Comparison of ENCODE assay signal across 10 cellular contexts in the genomic region with DNA sequence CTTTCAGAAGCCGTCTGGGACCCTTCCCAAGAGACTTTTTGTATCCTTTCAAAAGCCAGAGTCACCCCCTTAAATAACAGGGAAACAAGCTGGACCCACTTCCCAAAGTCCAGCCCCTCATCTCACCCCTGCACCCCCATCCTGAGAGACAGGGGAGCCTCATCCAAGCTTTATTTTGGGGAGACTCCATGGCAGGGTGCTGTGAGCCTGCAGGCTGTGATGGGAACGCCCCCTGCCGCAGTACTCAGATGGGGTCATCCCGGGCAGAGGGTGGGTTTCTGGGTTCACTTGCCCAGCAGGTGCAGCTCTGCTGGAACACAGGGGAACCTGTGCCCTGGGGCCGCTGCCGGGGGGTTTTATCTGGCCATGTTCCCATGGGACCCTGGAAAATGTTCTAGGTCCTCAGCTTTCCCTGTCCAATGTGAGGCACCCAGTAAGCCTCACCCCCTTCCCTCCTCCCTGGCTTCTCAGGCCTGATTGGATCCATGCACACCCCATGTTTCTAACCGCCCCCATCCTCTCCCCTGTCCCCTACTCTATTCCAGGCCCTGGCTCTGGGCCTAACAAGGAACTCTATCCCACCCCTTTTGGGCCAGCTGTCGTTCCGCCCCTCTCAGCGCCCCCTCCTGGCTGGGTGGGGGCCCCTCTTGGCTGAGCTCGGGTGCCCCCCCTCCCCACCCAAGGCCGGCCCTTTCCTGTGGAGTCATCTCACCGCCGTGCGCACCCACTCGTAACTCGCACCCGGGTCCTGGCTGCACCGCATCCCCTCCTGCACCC. TPM values are rescaled to one million over a fixed set of nuclear protein-coding genes. Genes with fewer than 3 reads are reported as not detected.
DNase-seq lines count a peak whose midpoint lies in the region; ATAC-seq and TF ChIP-seq lines count a peak whose summit lies in the region.
"Had no signal": no experiment of that assay in that cellular context is flagged by ENCODE, and none has a peak within 500 bp of the region (broad histone marks: within the 10 kb centered on the region; RNA-seq: fewer than 3 reads in every experiment).

No MANE protein-coding gene starts in this region.

- peak; percentile 56 to 68 for ATAC-seq in left cardiac atrium
- no peak for ATAC-seq in HG02938 (IDR thresholded peaks at IDR 0.05; ENCODE audit: unreplicated experiment)
- ATAC-seq in CD4-positive, alpha-beta T cell (ENCODE audit: poor library complexity): no peak
- ATAC-seq: naive thymus-derived CD4-positive, alpha-beta T cell had no signal

- H3K4me1 Mint-ChIP-seq in CD4-positive, alpha-beta T cell (ENCODE audit: low read depth): peaks cover 4% of the 10 kb centered on the region

- POLR2A ChIA-PET in BJ (lab: Charles Lee): no interaction called here
- POLR2A ChIA-PET in CD4-positive, alpha-beta T cell (lab: Charles Lee): no interaction called here

- H3K27ac ChIP-seq in ovary: peak overlapping the region; percentile 66 to 82
- no peak overlapping the region for H3K27ac ChIP-seq in CD4-positive, alpha-beta T cell (ENCODE audit: low read depth, low read length)

- H3K9me3 ChIP-seq in ovary: no peaks in the 10 kb centered on the region
- no peaks in the 10 kb centered on the region for H3K9me3 ChIP-seq in CD4-positive, alpha-beta T cell (ENCODE audit: control insufficient read depth, low read length)

- H3K27me3 Mint-ChIP-seq in CD4-positive, alpha-beta T cell: peaks cover 50% of the 10 kb centered on the region

- no peaks in the 10 kb centered on the region for H3K36me3 Mint-ChIP-seq in CD4-positive, alpha-beta T cell (ENCODE audit: low read depth)

- peaks cover 16% of the 10 kb centered on the region for H3K4me1 ChIP-seq in ovary (ENCODE audit: insufficient read depth)

- H3K27ac Mint-ChIP-seq in CD4-positive, alpha-beta T cell: no peak overlapping the region
- H3K27ac Mint-ChIP-seq: naive thymus-derived CD4-positive, alpha-beta T cell had no signal

- WGBS in ovary, 3 donors: 10 to 13% (median 11%) methylated on average over 18 to 19 of the region's 19 CpGs

- H3K27me3 ChIP-seq in BJ (ENCODE audit: control insufficient read depth, insufficient read depth, low read length) (peaks cover 14% of the 10 kb centered on the region), ovary (no peaks in the 10 kb centered on the region)
- H3K27me3 ChIP-seq in CD4-positive, alpha-beta T cell (ENCODE audit: control insufficient read depth, insufficient read depth, low read length): peaks cover 38% of the 10 kb centered on the region

- no peaks in the 10 kb centered on the region for H3K36me3 ChIP-seq in BJ (ENCODE audit: control insufficient read depth, insufficient read depth, low read length)
- no peaks in the 10 kb centered on the region for H3K36me3 ChIP-seq in ovary

- peak; percentile 53 for TF ChIP-seq POLR2A in ovary (IDR thresholded peaks at IDR 0.05)

- CTCF ChIA-PET in BJ (lab: Yijun Ruan, JAX): interaction anchor here (0.6 to 2.7 kb wide), 4 partner anchors 8 to 137 kb away, joined by 4 to 8 read pairs (median 6); no protein-coding TSS in a partner anchor
- CTCF ChIA-PET in CD4-positive, alpha-beta T cell (lab: Charles Lee): no interaction called here

- H3K9me3 Mint-ChIP-seq in CD4-positive, alpha-beta T cell: no peaks in the 10 kb centered on the region

- H3K4me3 ChIP-seq in BJ (ENCODE audit: low read depth, low read length) (no peak overlapping the region), ovary (peak overlapping the region; percentile 44)

- H3K4me3 Mint-ChIP-seq in CD4-positive, alpha-beta T cell: no peak overlapping the region
- H3K4me3 Mint-ChIP-seq: naive thymus-derived CD4-positive, alpha-beta T cell had no signal

- intact Hi-C loops in left cardiac atrium (cut with DNase I): no loop called here
- intact Hi-C loops in ovary (cut with DNase I): loop anchor here in 2 of 4 donors (10.0 kb wide), 2 partner anchors 57 to 227 kb away; no protein-coding TSS in a partner anchor
- intact Hi-C loops in CD4-positive, alpha-beta T cell (cut with DNase I, micrococcal nuclease): no loop called here

- TF ChIP-seq EP300 in ovary (IDR thresholded peaks at IDR 0.05): no peak

- TF ChIP-seq CTCF in BJ (IDR thresholded peaks at IDR 0.05; ENCODE audit: insufficient read depth, low read depth, low read length): peak; percentile 6; the same call in 1 of the 2 replicates
- TF ChIP-seq CTCF in ovary (IDR thresholded peaks at IDR 0.05): peak in 2 of 3 donors; percentile 28 to 29
- TF ChIP-seq CTCF in CD4-positive, alpha-beta T cell (IDR thresholded peaks at IDR 0.05): no peak

- DNase-seq in BJ (ENCODE audit: low read depth): no peak
- peak; percentile 80 for DNase-seq in amniotic epithelial cell (ENCODE audit: low read depth)
- peak; percentile 84 for DNase-seq in left cardiac atrium
- DNase-seq in ovary: peak; percentile 78 to 91 (median 87)
- no peak for DNase-seq in DMS153 (lab: John Stamatoyannopoulos, UW)
- no peak for DNase-seq in COR-L47 (lab: John Stamatoyannopoulos, UW)
- no peak for DNase-seq in CD4-positive, alpha-beta T cell
- DNase-seq: naive thymus-derived CD4-positive, alpha-beta T cell had no signal

RNA-seq across cellular contexts. Expression of a gene that starts 1.0 kb away (rescaled TPM):
- polyA plus RNA-seq in BJ (2011; rRNA removed) (not detected in 2 replicates), ovary (10 to 100 TPM; 10.8 to 37.9 TPM)
- not detected in 2 replicates for polyA minus RNA-seq in BJ (2011; rRNA and poly(A)+ RNA removed)
- total RNA-seq in left cardiac atrium (10 to 100 TPM; 51.0 to 53.0 TPM), ovary (10 to 100 TPM; 27.0 to 82.2 (median 57.7) TPM)
- total RNA-seq in CD4-positive, alpha-beta T cell: not detected
- total RNA-seq: naive thymus-derived CD4-positive, alpha-beta T cell; NCI-H460 had no signal
- polyA plus RNA-seq: naive thymus-derived CD4-positive, alpha-beta T cell had no signal

RNA-seq across cellular contexts. Expression of a gene that starts 49.0 kb away (rescaled TPM):
- 89.7 and 123 TPM in 2 replicates for polyA plus RNA-seq in BJ (2011; rRNA removed)
- 63.8 and 87.0 TPM in 2 replicates for polyA minus RNA-seq in BJ (2011; rRNA and poly(A)+ RNA removed)
- total RNA-seq in left cardiac atrium: 10 to 100 TPM; 60.5 to 75.1 TPM
- 10 to 100 TPM; 34.5 to 63.4 (median 45.3) TPM for total RNA-seq in ovary
- 10 to 100 TPM; 33.1 to 79.2 TPM for polyA plus RNA-seq in ovary
- 10 to 100 TPM; 18.9 to 20.2 TPM for total RNA-seq in CD4-positive, alpha-beta T cell

Comparison
In these comparisons a context has a peak if more than half of its experiments do, and no peak if none do; other contexts are left out.
1. DNase-seq: peak in amniotic epithelial cell (single experiment), left cardiac atrium (single experiment) and ovary (5 of 5); none in BJ (single experiment), DMS153 (single experiment), COR-L47 (single experiment) and CD4-positive, alpha-beta T cell (0 of 10).
2. ATAC-seq: peak in left cardiac atrium (2 of 2); none in HG02938 (single experiment) and CD4-positive, alpha-beta T cell (single experiment).
3. RNA of a gene that starts 1.0 kb away (total RNA-seq): 27.0 to 82.2 TPM in ovary and 51.0 to 53.0 TPM in left cardiac atrium; not detected in CD4-positive, alpha-beta T cell; every median in the first group is over 10 times any median in the second.